1 cellular context compared by ENCODE assay signal in genomic region chr15:42138968-42139386, GRCh38.
A peak's percentile ranks its signal among the peaks of the same experiment; 100 is the strongest.
TF ChIP-seq lines count a peak whose summit lies in the region.

No MANE protein-coding gene starts in this region.

TF ChIP-seq in HepG2, 621 proteins besides CTCF, POLR2A, EP300 and RAD21 (continued from another document and continues in another):
- TF ChIP-seq KAT7 (CRISPR knock-in tag; IDR thresholded peaks at IDR 0.05; ENCODE audit: borderline replicate concordance) (0 out of 2 replicates have a peak, but pooled peaks have one; percentile 52), HNF4A (CRISPR knock-in tag; IDR thresholded peaks at IDR 0.05) (peak; percentile 93), HNF1B (CRISPR knock-in tag; IDR thresholded peaks at IDR 0.05) (peak; percentile 70; the same call in 1 of the 2 replicates), KAT8 (CRISPR knock-in tag; IDR thresholded peaks at IDR 0.05) (peak; percentile 62; the same call in 1 of the 2 replicates), ZNF44 (CRISPR knock-in tag; IDR thresholded peaks at IDR 0.05) (no peak), ZNF550 (CRISPR knock-in tag; IDR thresholded peaks at IDR 0.05; ENCODE audit: borderline replicate concordance) (no peak), KDM3A (CRISPR knock-in tag; IDR thresholded peaks at IDR 0.05; ENCODE audit: low read depth) (peak; percentile 77; the same call in 1 of the 2 replicates), ZNF335 (CRISPR knock-in tag; IDR thresholded peaks at IDR 0.05) (no peak), HMG20B (CRISPR knock-in tag; conservative IDR thresholded peaks at IDR 0.05) (peak; percentile 67; the same call in 1 of the 2 replicates), MEF2D (CRISPR knock-in tag; IDR thresholded peaks at IDR 0.05) (peak; percentile 54; the same call in 1 of the 2 replicates), MIER3 (CRISPR knock-in tag; IDR thresholded peaks at IDR 0.05; ENCODE audit: borderline replicate concordance) (peak; percentile 89; the same call in 1 of the 2 replicates), KMT2B (CRISPR knock-in tag; IDR thresholded peaks at IDR 0.05) (no peak), ZNF574 (CRISPR knock-in tag; IDR thresholded peaks at IDR 0.05) (peak; percentile 76), MIXL1 (CRISPR knock-in tag; IDR thresholded peaks at IDR 0.05) (peak; percentile 97), TEAD3 (CRISPR knock-in tag; optimal IDR thresholded peaks at IDR 0.05; ENCODE audit: borderline replicate concordance) (peak; percentile 85), RARA (CRISPR knock-in tag; IDR thresholded peaks at IDR 0.05) (peak; percentile 92), ZNF292 (CRISPR knock-in tag; IDR thresholded peaks at IDR 0.05; ENCODE audit: borderline replicate concordance, low read depth) (peak; percentile 86; the same call in 1 of the 2 replicates), REPIN1 (CRISPR knock-in tag; IDR thresholded peaks at IDR 0.05; ENCODE audit: borderline replicate concordance, low read depth) (peak; percentile 81), GABPB1 (CRISPR knock-in tag; IDR thresholded peaks at IDR 0.05) (0 out of 2 replicates have a peak, but pooled peaks have one; percentile 11), SALL1 (CRISPR knock-in tag; IDR thresholded peaks at IDR 0.05) (peak; percentile 91), PPARG (CRISPR knock-in tag; conservative IDR thresholded peaks at IDR 0.05) (0 out of 2 replicates have a peak, but pooled peaks have one; percentile 48), ATF1 (CRISPR knock-in tag; IDR thresholded peaks at IDR 0.05) (peak; percentile 71), ZBTB7A (CRISPR knock-in tag; IDR thresholded peaks at IDR 0.05) (peak; percentile 82; the same call in 1 of the 2 replicates), PHF20 (CRISPR knock-in tag; IDR thresholded peaks at IDR 0.05) (no peak), ZNF264 (CRISPR knock-in tag; IDR thresholded peaks at IDR 0.05) (peak; percentile 93), PHF21A (CRISPR knock-in tag; IDR thresholded peaks at IDR 0.05) (peak; percentile 75), NR2C2 (CRISPR knock-in tag; IDR thresholded peaks at IDR 0.05; ENCODE audit: borderline replicate concordance) (peak; percentile 60; the same call in 1 of the 2 replicates), TSC22D2 (CRISPR knock-in tag; IDR thresholded peaks at IDR 0.05; ENCODE audit: borderline replicate concordance) (0 out of 2 replicates have a peak, but pooled peaks have one; percentile 29), HNRNPK (IDR thresholded peaks at IDR 0.05; ENCODE audit: low read depth, low read length, poor library complexity, severe bottlenecking) (no peak), ZNF343 (CRISPR knock-in tag; IDR thresholded peaks at IDR 0.05) (peak; percentile 64; the same call in 1 of the 2 replicates), MAZ (IDR thresholded peaks at IDR 0.05; ENCODE audit: borderline replicate concordance, low read depth, low read length) (peak; percentile 81; the same call in 1 of the 2 replicates), MAZ (CRISPR knock-in tag; IDR thresholded peaks at IDR 0.05; ENCODE audit: low read depth) (no peak), NKX3-1 (CRISPR knock-in tag; IDR thresholded peaks at IDR 0.05) (no peak), HOXA5 (CRISPR knock-in tag; IDR thresholded peaks at IDR 0.05) (0 out of 2 replicates have a peak, but pooled peaks have one; percentile 62), ZNF740 (CRISPR knock-in tag; IDR thresholded peaks at IDR 0.05) (0 out of 2 replicates have a peak, but pooled peaks have one; percentile 29), BORCS8-MEF2B (CRISPR knock-in tag; IDR thresholded peaks at IDR 0.05) (peak; percentile 76), ZNF589 (CRISPR knock-in tag; conservative IDR thresholded peaks at IDR 0.05) (peak; percentile 54), ZNF781 (CRISPR knock-in tag; IDR thresholded peaks at IDR 0.05; ENCODE audit: borderline replicate concordance, not compliant biosample characterization) (no peak)
- TF ChIP-seq, protein P1, sequence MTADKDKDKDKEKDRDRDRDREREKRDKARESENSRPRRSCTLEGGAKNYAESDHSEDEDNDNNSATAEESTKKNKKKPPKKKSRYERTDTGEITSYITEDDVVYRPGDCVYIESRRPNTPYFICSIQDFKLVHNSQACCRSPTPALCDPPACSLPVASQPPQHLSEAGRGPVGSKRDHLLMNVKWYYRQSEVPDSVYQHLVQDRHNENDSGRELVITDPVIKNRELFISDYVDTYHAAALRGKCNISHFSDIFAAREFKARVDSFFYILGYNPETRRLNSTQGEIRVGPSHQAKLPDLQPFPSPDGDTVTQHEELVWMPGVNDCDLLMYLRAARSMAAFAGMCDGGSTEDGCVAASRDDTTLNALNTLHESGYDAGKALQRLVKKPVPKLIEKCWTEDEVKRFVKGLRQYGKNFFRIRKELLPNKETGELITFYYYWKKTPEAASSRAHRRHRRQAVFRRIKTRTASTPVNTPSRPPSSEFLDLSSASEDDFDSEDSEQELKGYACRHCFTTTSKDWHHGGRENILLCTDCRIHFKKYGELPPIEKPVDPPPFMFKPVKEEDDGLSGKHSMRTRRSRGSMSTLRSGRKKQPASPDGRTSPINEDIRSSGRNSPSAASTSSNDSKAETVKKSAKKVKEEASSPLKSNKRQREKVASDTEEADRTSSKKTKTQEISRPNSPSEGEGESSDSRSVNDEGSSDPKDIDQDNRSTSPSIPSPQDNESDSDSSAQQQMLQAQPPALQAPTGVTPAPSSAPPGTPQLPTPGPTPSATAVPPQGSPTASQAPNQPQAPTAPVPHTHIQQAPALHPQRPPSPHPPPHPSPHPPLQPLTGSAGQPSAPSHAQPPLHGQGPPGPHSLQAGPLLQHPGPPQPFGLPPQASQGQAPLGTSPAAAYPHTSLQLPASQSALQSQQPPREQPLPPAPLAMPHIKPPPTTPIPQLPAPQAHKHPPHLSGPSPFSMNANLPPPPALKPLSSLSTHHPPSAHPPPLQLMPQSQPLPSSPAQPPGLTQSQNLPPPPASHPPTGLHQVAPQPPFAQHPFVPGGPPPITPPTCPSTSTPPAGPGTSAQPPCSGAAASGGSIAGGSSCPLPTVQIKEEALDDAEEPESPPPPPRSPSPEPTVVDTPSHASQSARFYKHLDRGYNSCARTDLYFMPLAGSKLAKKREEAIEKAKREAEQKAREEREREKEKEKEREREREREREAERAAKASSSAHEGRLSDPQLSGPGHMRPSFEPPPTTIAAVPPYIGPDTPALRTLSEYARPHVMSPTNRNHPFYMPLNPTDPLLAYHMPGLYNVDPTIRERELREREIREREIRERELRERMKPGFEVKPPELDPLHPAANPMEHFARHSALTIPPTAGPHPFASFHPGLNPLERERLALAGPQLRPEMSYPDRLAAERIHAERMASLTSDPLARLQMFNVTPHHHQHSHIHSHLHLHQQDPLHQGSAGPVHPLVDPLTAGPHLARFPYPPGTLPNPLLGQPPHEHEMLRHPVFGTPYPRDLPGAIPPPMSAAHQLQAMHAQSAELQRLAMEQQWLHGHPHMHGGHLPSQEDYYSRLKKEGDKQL (CRISPR knock-in tag; IDR thresholded peaks at IDR 0.05; ENCODE audit: low read depth), result peak; percentile 62; the same call in 1 of the 2 replicates
- TF ChIP-seq, protein P2, sequence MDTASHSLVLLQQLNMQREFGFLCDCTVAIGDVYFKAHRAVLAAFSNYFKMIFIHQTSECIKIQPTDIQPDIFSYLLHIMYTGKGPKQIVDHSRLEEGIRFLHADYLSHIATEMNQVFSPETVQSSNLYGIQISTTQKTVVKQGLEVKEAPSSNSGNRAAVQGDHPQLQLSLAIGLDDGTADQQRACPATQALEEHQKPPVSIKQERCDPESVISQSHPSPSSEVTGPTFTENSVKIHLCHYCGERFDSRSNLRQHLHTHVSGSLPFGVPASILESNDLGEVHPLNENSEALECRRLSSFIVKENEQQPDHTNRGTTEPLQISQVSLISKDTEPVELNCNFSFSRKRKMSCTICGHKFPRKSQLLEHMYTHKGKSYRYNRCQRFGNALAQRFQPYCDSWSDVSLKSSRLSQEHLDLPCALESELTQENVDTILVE (CRISPR knock-in tag; IDR thresholded peaks at IDR 0.05), result peak; percentile 74; the same call in 1 of the 2 replicates
- TF ChIP-seq, protein P3, sequence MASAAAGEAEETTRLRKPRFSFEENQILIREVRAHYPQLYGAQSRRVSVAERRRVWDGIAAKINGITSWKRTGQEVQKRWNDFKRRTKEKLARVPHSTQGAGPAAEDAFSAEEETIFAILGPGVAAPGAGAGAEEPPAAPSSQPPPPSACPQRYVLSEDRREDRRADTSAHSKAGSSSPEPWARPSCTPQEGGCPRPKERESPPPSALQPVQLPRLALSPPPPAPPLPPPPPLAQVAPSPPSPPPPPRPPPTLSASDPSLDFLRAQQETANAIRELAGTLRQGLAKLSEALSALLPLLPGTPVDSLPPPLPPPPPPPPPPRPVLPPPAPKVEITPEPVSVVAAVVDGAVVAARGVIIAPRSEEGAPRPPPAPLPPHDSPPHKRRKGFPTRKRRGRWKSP (CRISPR knock-in tag; IDR thresholded peaks at IDR 0.05), result 0 out of 2 replicates have a peak, but pooled peaks have one; percentile 39
- TF ChIP-seq, protein P4, sequence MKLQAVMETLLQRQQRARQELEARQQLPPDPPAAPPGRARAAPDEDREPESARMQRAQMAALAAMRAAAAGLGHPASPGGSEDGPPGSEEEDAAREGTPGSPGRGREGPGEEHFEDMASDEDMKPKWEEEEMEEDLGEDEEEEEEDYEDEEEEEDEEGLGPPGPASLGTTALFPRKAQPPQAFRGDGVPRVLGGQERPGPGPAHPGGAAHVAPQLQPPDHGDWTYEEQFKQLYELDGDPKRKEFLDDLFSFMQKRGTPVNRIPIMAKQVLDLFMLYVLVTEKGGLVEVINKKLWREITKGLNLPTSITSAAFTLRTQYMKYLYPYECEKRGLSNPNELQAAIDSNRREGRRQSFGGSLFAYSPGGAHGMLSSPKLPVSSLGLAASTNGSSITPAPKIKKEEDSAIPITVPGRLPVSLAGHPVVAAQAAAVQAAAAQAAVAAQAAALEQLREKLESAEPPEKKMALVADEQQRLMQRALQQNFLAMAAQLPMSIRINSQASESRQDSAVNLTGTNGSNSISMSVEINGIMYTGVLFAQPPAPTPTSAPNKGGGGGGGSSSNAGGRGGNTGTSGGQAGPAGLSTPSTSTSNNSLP (IDR thresholded peaks at IDR 0.05; ENCODE audit: low read depth, low read length), result peak; percentile 85
- TF ChIP-seq, protein P5, sequence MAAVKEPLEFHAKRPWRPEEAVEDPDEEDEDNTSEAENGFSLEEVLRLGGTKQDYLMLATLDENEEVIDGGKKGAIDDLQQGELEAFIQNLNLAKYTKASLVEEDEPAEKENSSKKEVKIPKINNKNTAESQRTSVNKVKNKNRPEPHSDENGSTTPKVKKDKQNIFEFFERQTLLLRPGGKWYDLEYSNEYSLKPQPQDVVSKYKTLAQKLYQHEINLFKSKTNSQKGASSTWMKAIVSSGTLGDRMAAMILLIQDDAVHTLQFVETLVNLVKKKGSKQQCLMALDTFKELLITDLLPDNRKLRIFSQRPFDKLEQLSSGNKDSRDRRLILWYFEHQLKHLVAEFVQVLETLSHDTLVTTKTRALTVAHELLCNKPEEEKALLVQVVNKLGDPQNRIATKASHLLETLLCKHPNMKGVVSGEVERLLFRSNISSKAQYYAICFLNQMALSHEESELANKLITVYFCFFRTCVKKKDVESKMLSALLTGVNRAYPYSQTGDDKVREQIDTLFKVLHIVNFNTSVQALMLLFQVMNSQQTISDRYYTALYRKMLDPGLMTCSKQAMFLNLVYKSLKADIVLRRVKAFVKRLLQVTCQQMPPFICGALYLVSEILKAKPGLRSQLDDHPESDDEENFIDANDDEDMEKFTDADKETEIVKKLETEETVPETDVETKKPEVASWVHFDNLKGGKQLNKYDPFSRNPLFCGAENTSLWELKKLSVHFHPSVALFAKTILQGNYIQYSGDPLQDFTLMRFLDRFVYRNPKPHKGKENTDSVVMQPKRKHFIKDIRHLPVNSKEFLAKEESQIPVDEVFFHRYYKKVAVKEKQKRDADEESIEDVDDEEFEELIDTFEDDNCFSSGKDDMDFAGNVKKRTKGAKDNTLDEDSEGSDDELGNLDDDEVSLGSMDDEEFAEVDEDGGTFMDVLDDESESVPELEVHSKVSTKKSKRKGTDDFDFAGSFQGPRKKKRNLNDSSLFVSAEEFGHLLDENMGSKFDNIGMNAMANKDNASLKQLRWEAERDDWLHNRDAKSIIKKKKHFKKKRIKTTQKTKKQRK (IDR thresholded peaks at IDR 0.05; ENCODE audit: low read length), result peak; percentile 88
- TF ChIP-seq, protein P6, sequence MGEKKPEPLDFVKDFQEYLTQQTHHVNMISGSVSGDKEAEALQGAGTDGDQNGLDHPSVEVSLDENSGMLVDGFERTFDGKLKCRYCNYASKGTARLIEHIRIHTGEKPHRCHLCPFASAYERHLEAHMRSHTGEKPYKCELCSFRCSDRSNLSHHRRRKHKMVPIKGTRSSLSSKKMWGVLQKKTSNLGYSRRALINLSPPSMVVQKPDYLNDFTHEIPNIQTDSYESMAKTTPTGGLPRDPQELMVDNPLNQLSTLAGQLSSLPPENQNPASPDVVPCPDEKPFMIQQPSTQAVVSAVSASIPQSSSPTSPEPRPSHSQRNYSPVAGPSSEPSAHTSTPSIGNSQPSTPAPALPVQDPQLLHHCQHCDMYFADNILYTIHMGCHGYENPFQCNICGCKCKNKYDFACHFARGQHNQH (CRISPR knock-in tag; IDR thresholded peaks at IDR 0.05), result peak; percentile 68
